ENCODE assay signal across 8 cellular contexts in the genomic region with DNA sequence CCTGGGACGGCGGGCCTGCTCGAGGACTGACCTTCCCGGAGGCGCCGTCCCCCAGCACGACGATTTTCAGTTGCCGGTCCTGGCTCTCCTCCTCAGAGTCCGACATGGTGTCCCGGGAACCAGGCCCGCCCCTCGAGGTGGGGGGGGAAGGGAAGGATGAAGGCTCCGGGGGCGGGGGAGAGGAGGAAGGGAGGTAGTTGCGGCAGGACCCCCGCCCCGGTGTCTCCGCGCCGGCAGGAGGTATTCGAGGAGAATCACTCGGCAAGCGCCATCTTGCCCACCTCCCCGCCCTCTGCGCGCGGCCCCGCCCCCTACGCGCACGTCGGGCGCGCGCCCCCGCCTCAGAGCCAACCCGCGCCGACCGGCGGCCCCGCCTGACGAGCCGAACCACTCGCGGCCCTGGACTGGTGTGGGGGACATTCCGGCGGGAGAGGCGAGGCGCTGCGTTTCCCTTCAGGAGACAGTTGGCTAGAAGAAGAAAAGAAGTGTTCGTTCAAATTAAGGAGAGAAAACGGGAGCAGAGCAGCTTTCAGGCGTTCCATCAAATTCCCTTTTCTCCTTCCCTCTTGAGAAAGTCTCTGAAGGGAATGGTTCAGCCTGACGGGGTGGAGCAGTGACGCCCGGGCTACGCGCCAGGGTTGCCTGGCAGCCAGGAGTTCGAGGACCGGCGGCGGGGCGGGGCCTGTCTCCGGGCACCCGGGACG. TPM values are rescaled to one million over a fixed set of nuclear protein-coding genes. Genes with fewer than 3 reads are reported as not detected.
A peak's percentile ranks its signal among the peaks of the same experiment; 100 is the strongest.
DNase-seq lines count a peak whose midpoint lies in the region; ATAC-seq and TF ChIP-seq lines count a peak whose summit lies in the region.

A gene (minus strand): TSS at position 296 of the 704 bp plus-strand sequence.

- 0 to 1% (median 0%) methylated on average over 48 to 68 of the region's 68 CpGs for WGBS in psoas muscle, 3 donors
- under 1% methylated on average over 68 of the region's 68 CpGs for WGBS in urinary bladder

- H3K9me3 ChIP-seq in ascending aorta (no peaks in the 10 kb centered on the region), right atrium auricular region (peaks cover 0 to 7% of the 10 kb centered on the region in 2 donors), psoas muscle (no peaks in the 10 kb centered on the region)

- H3K9me3 Mint-ChIP-seq in T-helper 2 cell treated with Interferon-gamma antibody and Interleukin-4, amounts not matched to agents 5 μg/mL and 100 μg/mL, for 36 hours: peaks cover 4% of the 10 kb centered on the region

- H3K4me3 ChIP-seq in ascending aorta: peak within 1 kb of the TSS; percentile 72 to 97
- peak within 1 kb of the TSS; percentile 87 to 90 for H3K4me3 ChIP-seq in right atrium auricular region
- H3K4me3 ChIP-seq in psoas muscle: peak within 1 kb of the TSS; percentile 92
- H3K4me3 ChIP-seq in urinary bladder (ENCODE audit: low read depth, low read length): peak within 1 kb of the TSS; percentile 70

- peak within 1 kb of the TSS; percentile 88 to 98 for H3K27ac ChIP-seq in ascending aorta
- H3K27ac ChIP-seq in right atrium auricular region: peak within 1 kb of the TSS; percentile 93 to 98
- H3K27ac ChIP-seq in psoas muscle: peak within 1 kb of the TSS; percentile 90
- peak within 1 kb of the TSS; percentile 90 for H3K27ac ChIP-seq in urinary bladder (ENCODE audit: low read depth)

- H3K27me3 Mint-ChIP-seq in T-helper 2 cell treated with Interferon-gamma antibody and Interleukin-4, amounts not matched to agents 5 μg/mL and 100 μg/mL, for 36 hours (ENCODE audit: low read depth): peaks cover 18% of the 10 kb centered on the region

- peaks cover 31% of the 10 kb centered on the region for H3K4me1 Mint-ChIP-seq in T-helper 2 cell treated with Interferon-gamma antibody and Interleukin-4, amounts not matched to agents 5 μg/mL and 100 μg/mL, for 36 hours (ENCODE audit: low read depth)

- ATAC-seq in GM18508 (IDR thresholded peaks at IDR 0.05; ENCODE audit: insufficient read depth, unreplicated experiment): peak; percentile 86
- ATAC-seq in HG02981 (IDR thresholded peaks at IDR 0.05; ENCODE audit: unreplicated experiment): peak; percentile 91
- peak; percentile 100 for ATAC-seq in psoas muscle

- H3K27me3 ChIP-seq in ascending aorta (no peaks in the 10 kb centered on the region), right atrium auricular region (no peaks in the 10 kb centered on the region), psoas muscle (ENCODE audit: insufficient read depth in 3 of 3, low read length in 2 of 3) (peaks cover 0 to 4% (median 0%) of the 10 kb centered on the region in 3 donors)

- H3K36me3 ChIP-seq in ascending aorta (no peaks in the 10 kb centered on the region), right atrium auricular region (no peaks in the 10 kb centered on the region), psoas muscle (ENCODE audit: insufficient read depth in 1 of 2, low read depth in 1 of 2) (peaks cover 0 to 2% of the 10 kb centered on the region in 2 donors), urinary bladder (ENCODE audit: insufficient read depth) (no peaks in the 10 kb centered on the region)

- TF ChIP-seq CTCF in ascending aorta (IDR thresholded peaks at IDR 0.05) (no peak), right atrium auricular region (IDR thresholded peaks at IDR 0.05) (no peak), psoas muscle (IDR thresholded peaks at IDR 0.05) (no peak)

- peak within 1 kb of the TSS; percentile 99 for H3K4me3 Mint-ChIP-seq in T-helper 2 cell treated with Interferon-gamma antibody and Interleukin-4, amounts not matched to agents 5 μg/mL and 100 μg/mL, for 36 hours

- H3K4me1 ChIP-seq in ascending aorta (peaks cover 6 to 18% of the 10 kb centered on the region in 2 donors), right atrium auricular region (peaks cover 0 to 31% of the 10 kb centered on the region in 2 donors), psoas muscle (peaks cover 22% of the 10 kb centered on the region), urinary bladder (ENCODE audit: insufficient read depth) (peaks cover 3% of the 10 kb centered on the region)

- intact Hi-C loops in ascending aorta (cut with DNase I) (loop anchor here (2.0 to 5.0 kb wide), 5 partner anchors 63 to 632 kb away; a partner anchor contains a TSS), psoas muscle (cut with DNase I) (loop anchor here (10.0 kb wide), 1 partner anchor 141 kb away; a partner anchor contains a TSS)

- peak within 1 kb of the TSS; percentile 99 for H3K27ac Mint-ChIP-seq in T-helper 2 cell treated with Interferon-gamma antibody and Interleukin-4, amounts not matched to agents 5 μg/mL and 100 μg/mL, for 36 hours

- DNase-seq in NCI-H2029 (lab: John Stamatoyannopoulos, UW) (peak; percentile 84), ascending aorta (ENCODE audit: low spot score in 2 of 2) (peak; percentile 71 to 96), right atrium auricular region (ENCODE audit: low spot score) (peak; percentile 94), psoas muscle (peak; percentile 94 to 97)
- DNase-seq in T-helper 2 cell treated with Interferon-gamma antibody and Interleukin-4, amounts not matched to agents 5 μg/mL and 100 μg/mL, for 36 hours (ENCODE audit: low spot score): peak; percentile 92

- peaks cover 3% of the 10 kb centered on the region for H3K36me3 Mint-ChIP-seq in T-helper 2 cell treated with Interferon-gamma antibody and Interleukin-4, amounts not matched to agents 5 μg/mL and 100 μg/mL, for 36 hours (ENCODE audit: low read depth)

RNA-seq across cellular contexts. Expression of the gene that starts here (rescaled TPM):
- total RNA-seq in ascending aorta: 3.2 TPM
- 10 to 100 TPM; 15.3 to 19.8 TPM for total RNA-seq in right atrium auricular region
- 1 to 10 TPM; 5.1 to 6.9 (median 5.8) TPM for total RNA-seq in psoas muscle
- polyA plus RNA-seq in psoas muscle: 1 to 10 TPM; 5.2 to 9.0 (median 7.8) TPM
- 28.5 TPM for total RNA-seq in urinary bladder
- 16.9 TPM for polyA plus RNA-seq in urinary bladder

Comparison
In these comparisons a context has a peak if more than half of its experiments do, and no peak if none do; other contexts are left out.
1. Peak in every context shown above with its lines: DNase-seq, ATAC-seq, H3K4me3 ChIP-seq and H3K27ac ChIP-seq.